In genomic region chr18:34773961-34774754, GRCh38 we compare ENCODE assay signal across 9 cellular contexts.
DNase-seq lines count a peak whose midpoint lies in the region; ATAC-seq and TF ChIP-seq lines count a peak whose summit lies in the region.
"Had no signal": no experiment of that assay in that cellular context is flagged by ENCODE, and none has a peak within 500 bp of the region (broad histone marks: within the 10 kb centered on the region; RNA-seq: fewer than 3 reads in every experiment).

No MANE protein-coding gene starts in this region.

- intact Hi-C loops in Right ventricle myocardium inferior (cut with DNase I) (loop anchor here (5.0 kb wide), 1 partner anchor 42 kb away; no protein-coding TSS in a partner anchor), cardiac septum (cut with DNase I) (loop anchor here (10.0 kb wide), 1 partner anchor 169 kb away; no protein-coding TSS in a partner anchor), uterus (cut with DNase I; ENCODE audit: low total_unique reads) (no loop called here)

- ATAC-seq in Right ventricle myocardium inferior = peak; percentile 68
- peak; percentile 14 for ATAC-seq in lung (ENCODE audit: insufficient read depth, low FRiP score)
- no peak for ATAC-seq in GM21723 (IDR thresholded peaks at IDR 0.05; ENCODE audit: unreplicated experiment)

- H3K27ac ChIP-seq in lung (ENCODE audit: low read depth in 1 of 2, low read length in 1 of 2) = peak overlapping the region in 1 of 2 donors; percentile 42
- peak overlapping the region; percentile 43 to 64 for H3K27ac ChIP-seq in uterus

- H3K4me3 ChIP-seq in lung = no peak overlapping the region
- H3K4me3 ChIP-seq in uterus = no peak overlapping the region

- DNase-seq in Right ventricle myocardium inferior (ENCODE audit: missing footprints) (no peak), cardiac septum (ENCODE audit: low spot score) (no peak), cerebellar cortex (ENCODE audit: low spot score) (peak; percentile 71), lung (ENCODE audit: low spot score) (no peak), uterus (peak; percentile 29 to 36), NCI-H524 (lab: John Stamatoyannopoulos, UW) (no peak)
- no peak for DNase-seq in NK-92 treated with Interleukin-12 subunit alpha and Interleukin-12 subunit beta, amount 100 ng/mL, for 24 hours (lab: John Stamatoyannopoulos, UW)
- DNase-seq: activated CD4-positive, alpha-beta T cell treated with anti-CD3 and anti-CD28 coated beads, Interleukin-2, amount 10 ng/mL, durations not matched to agents 24 days and 14 days had no signal

- peaks cover 2 to 5% of the 10 kb centered on the region in 2 donors for H3K4me1 ChIP-seq in lung (ENCODE audit: control insufficient read depth in 2 of 2, insufficient read depth in 2 of 2, low read length in 2 of 2)
- no peaks in the 10 kb centered on the region for H3K4me1 ChIP-seq in uterus

- H3K27me3 ChIP-seq in lung (ENCODE audit: control insufficient read depth, insufficient read depth) = no peaks in the 10 kb centered on the region
- H3K27me3 ChIP-seq in uterus = no peaks in the 10 kb centered on the region

- TF ChIP-seq CTCF in lung (IDR thresholded peaks at IDR 0.05; ENCODE audit: control extremely low read depth, extremely low read depth) (no peak), uterus (IDR thresholded peaks at IDR 0.05) (no peak)

- WGBS in lung, 2 donors = 22 to 25% methylated on average over 7 of the region's 7 CpGs

- H3K36me3 ChIP-seq in lung (ENCODE audit: control insufficient read depth in 2 of 2, insufficient read depth in 2 of 2, low read length in 2 of 2) (no peaks in the 10 kb centered on the region), uterus (no peaks in the 10 kb centered on the region)

- H3K9me3 ChIP-seq in lung (ENCODE audit: control insufficient read depth in 2 of 2, insufficient read depth in 1 of 2, low read length in 1 of 2) = no peaks in the 10 kb centered on the region
- H3K9me3 ChIP-seq in uterus = no peaks in the 10 kb centered on the region

- no peak for TF ChIP-seq POLR2A in uterus (IDR thresholded peaks at IDR 0.05)

Comparison
In these comparisons a context has a peak if more than half of its experiments do, and no peak if none do; other contexts are left out.
1. DNase-seq: peak in cerebellar cortex (single experiment) and uterus (2 of 2); none in Right ventricle myocardium inferior (single experiment), cardiac septum (single experiment), lung (single experiment), NCI-H524 (0 of 2) and NK-92 treated with Interleukin-12 subunit alpha and Interleukin-12 subunit beta, amount 100 ng/mL, for 24 hours (single experiment).